In the genomic region with DNA sequence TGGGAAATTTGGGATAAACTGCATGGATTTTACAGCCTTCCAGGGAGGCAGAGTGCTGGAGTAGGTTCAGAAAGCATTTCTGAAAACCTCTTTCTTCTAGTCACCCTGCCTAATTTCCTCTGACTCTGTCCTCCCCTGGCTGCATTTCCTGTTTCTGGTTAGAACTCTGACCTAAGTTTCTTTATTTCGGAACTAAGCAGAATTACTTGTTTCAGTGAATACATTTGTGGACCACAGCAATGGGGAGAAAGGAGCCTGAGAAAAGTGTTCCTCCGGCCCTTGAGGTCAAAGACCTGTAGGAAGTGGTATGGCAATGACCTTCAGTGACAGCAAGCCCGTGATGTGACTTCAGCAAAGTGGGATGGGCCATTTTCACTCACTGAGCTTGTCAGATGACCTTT, we compare ENCODE assay signal across 10 cellular contexts.
A peak's percentile ranks its signal among the peaks of the same experiment; 100 is the strongest.
DNase-seq lines count a peak whose midpoint lies in the region; ATAC-seq, FAIRE-seq and TF ChIP-seq lines count a peak whose summit lies in the region.
"Had no signal": no experiment of that assay in that cellular context is flagged by ENCODE, and none has a peak within 500 bp of the region (broad histone marks: within the 10 kb centered on the region; RNA-seq: fewer than 3 reads in every experiment).

No MANE protein-coding gene starts in this region.

- DNase-seq in DND-41 (peak; percentile 44), MV-4-11 (lab: John Stamatoyannopoulos, UW) (peak; percentile 61), endothelial cell of umbilical vein (ENCODE audit: low read depth, low spot score) (peak; percentile 40), kidney glomerular epithelial cell (lab: John Stamatoyannopoulos, UW) (no peak), OCI-M2 (lab: John Stamatoyannopoulos, UW; ENCODE audit: unreplicated experiment) (no peak), type B pancreatic cell (ENCODE audit: extremely low spot score, unreplicated experiment) (no peak), glomerular visceral epithelial cell (ENCODE audit: extremely low spot score) (no peak)
- DNase-seq: NCI-H524 had no signal

- H3K9me3 Mint-ChIP-seq in type B pancreatic cell = no peaks in the 10 kb centered on the region

- H3K79me2 ChIP-seq in DND-41 (ENCODE audit: insufficient read depth, low read length) = no peaks in the 10 kb centered on the region
- H3K79me2 ChIP-seq in endothelial cell of umbilical vein (ENCODE audit: control insufficient read depth, insufficient read depth, low read length) = no peaks in the 10 kb centered on the region

- H3K27ac ChIP-seq in DND-41 (ENCODE audit: low read length) = peak overlapping the region; percentile 70
- H3K27ac ChIP-seq in endothelial cell of umbilical vein (ENCODE audit: insufficient read depth, low read depth, low read length) = no peak overlapping the region

- peaks cover 9% of the 10 kb centered on the region for H3K4me1 Mint-ChIP-seq in type B pancreatic cell (ENCODE audit: unreplicated experiment)

- peak overlapping the region; percentile 53 for H2AFZ ChIP-seq in DND-41 (ENCODE audit: low read depth, low read length)
- H2AFZ ChIP-seq in endothelial cell of umbilical vein (ENCODE audit: low read depth, low read length) = no peak overlapping the region

- no peak overlapping the region for H3K27ac Mint-ChIP-seq in type B pancreatic cell

- H4K20me1 ChIP-seq in DND-41 (ENCODE audit: insufficient read depth, low read length) = no peaks in the 10 kb centered on the region
- H4K20me1 ChIP-seq in endothelial cell of umbilical vein (replicated peaks; ENCODE audit: control insufficient read depth, extremely low read depth, insufficient read depth, low read length) = no peaks in the 10 kb centered on the region

- no peaks in the 10 kb centered on the region for H3K9me1 ChIP-seq in endothelial cell of umbilical vein (replicated peaks; ENCODE audit: control insufficient read depth, extremely low read depth, insufficient read depth, low read length)

- H3K36me3 Mint-ChIP-seq in type B pancreatic cell = no peaks in the 10 kb centered on the region

- H3K4me2 ChIP-seq in DND-41 (ENCODE audit: insufficient read depth, low read length) (peak overlapping the region; percentile 51), endothelial cell of umbilical vein (ENCODE audit: insufficient read depth, low read length) (peak overlapping the region; percentile 53)

- no peaks in the 10 kb centered on the region for H3K27me3 Mint-ChIP-seq in type B pancreatic cell

- H3K27me3 ChIP-seq in DND-41 (ENCODE audit: insufficient read depth, low read length, poor library complexity) = no peaks in the 10 kb centered on the region
- no peaks in the 10 kb centered on the region for H3K27me3 ChIP-seq in endothelial cell of umbilical vein (ENCODE audit: control insufficient read depth in 2 of 2, insufficient read depth in 2 of 2, low read length in 2 of 2)

- peak; percentile 89 for FAIRE-seq in endothelial cell of umbilical vein (lab: Jason Lieb, UNC)
- FAIRE-seq: bronchial epithelial cell had no signal

- POLR2A ChIA-PET in endothelial cell of umbilical vein (lab: Charles Lee) = no interaction called here

- intact Hi-C loops in endothelial cell of umbilical vein (cut with micrococcal nuclease) = no loop called here

- no peak for TF ChIP-seq POLR2A in endothelial cell of umbilical vein (IDR thresholded peaks at IDR 0.05; ENCODE audit: low read depth, low read length)

- TF ChIP-seq CTCF in DND-41 (IDR thresholded peaks at IDR 0.05; ENCODE audit: borderline replicate concordance, extremely low read depth, low read length, poor library complexity, severe bottlenecking) (no peak), endothelial cell of umbilical vein (IDR thresholded peaks at IDR 0.05; ENCODE audit: extremely low read depth in 1 of 2, insufficient read depth in 1 of 2, low read depth in 1 of 2, low read length in 2 of 2) (no peak), type B pancreatic cell (conservative IDR thresholded peaks at IDR 0.05) (no peak)

- H3K4me3 ChIP-seq in DND-41 (ENCODE audit: low read depth in 1 of 2, low read length in 2 of 2) = peak overlapping the region in 1 of 2 experiments; percentile 28; a peak in 2 of 4 replicates
- peak overlapping the region in 1 of 3 experiments; percentile 13 for H3K4me3 ChIP-seq in endothelial cell of umbilical vein (replicated peaks in 1 of 3; ENCODE audit: insufficient read depth in 1 of 3, low read depth in 1 of 3, low read length in 3 of 3)

- ATAC-seq in DND-41 (ENCODE audit: insufficient read depth, low read depth) = peak; percentile 35
- peak; percentile 53 for ATAC-seq in GM21447 (IDR thresholded peaks at IDR 0.05; ENCODE audit: unreplicated experiment)

- H3K9me3 ChIP-seq in DND-41 (ENCODE audit: insufficient read depth, low read length, severe bottlenecking) (no peaks in the 10 kb centered on the region), endothelial cell of umbilical vein (replicated peaks; ENCODE audit: control insufficient read depth, insufficient read depth, low read length) (no peaks in the 10 kb centered on the region)

- H3K4me3 Mint-ChIP-seq in type B pancreatic cell = no peak overlapping the region

- dilution Hi-C loops in endothelial cell of umbilical vein (cut with MboI; ENCODE audit: extremely low pct_ligation_motif_present, low sequenced_read_pairs) = no loop called here

- H3K36me3 ChIP-seq in DND-41 (ENCODE audit: insufficient read depth, low read length) (no peaks in the 10 kb centered on the region), endothelial cell of umbilical vein (ENCODE audit: control insufficient read depth in 2 of 2, extremely low read depth in 1 of 2, insufficient read depth in 2 of 2, low read length in 2 of 2) (no peaks in the 10 kb centered on the region)

- no TSS peak for BruUV-seq in endothelial cell of umbilical vein (replicated peaks; lab: Mats Ljungman, UMichigan)

- peaks cover 47% of the 10 kb centered on the region for H3K4me1 ChIP-seq in DND-41 (ENCODE audit: insufficient read depth, low read length)
- H3K4me1 ChIP-seq in endothelial cell of umbilical vein (ENCODE audit: control insufficient read depth, extremely low read depth, insufficient read depth, low read length) = peaks cover 14% of the 10 kb centered on the region

- CTCF ChIA-PET in endothelial cell of umbilical vein (lab: Charles Lee) = interaction anchor here (0.6 to 2.7 kb wide), 6 partner anchors 9 to 854 kb away, joined by 3 to 12 read pairs (median 4); no protein-coding TSS in a partner anchor

- H3K9ac ChIP-seq in DND-41 (ENCODE audit: low read depth, low read length) (peak overlapping the region; percentile 36), endothelial cell of umbilical vein (replicated peaks; ENCODE audit: extremely low read depth, insufficient read depth, low read length) (no peak overlapping the region)

TF ChIP-seq in endothelial cell of umbilical vein, 7 proteins besides CTCF, POLR2A, EP300 and RAD21:
- TF ChIP-seq EZH2 (IDR thresholded peaks at IDR 0.05; ENCODE audit: borderline replicate concordance, low read depth, low read length, severe bottlenecking) (no peak), GATA2 (IDR thresholded peaks at IDR 0.05; ENCODE audit: insufficient read depth, insufficient read length, low read depth, low read length) (peak; percentile 12), FOS (IDR thresholded peaks at IDR 0.05; ENCODE audit: borderline replicate concordance, insufficient read depth, low read length) (peak; percentile 19)
TF ChIP-seq in endothelial cell of umbilical vein: peak in this region for 2.

Comparison
In these comparisons a context has a peak if more than half of its experiments do, and no peak if none do; other contexts are left out.
1. DNase-seq: peak in DND-41 (single experiment), MV-4-11 (single experiment) and endothelial cell of umbilical vein (single experiment); none in kidney glomerular epithelial cell (single experiment), OCI-M2 (single experiment), type B pancreatic cell (single experiment) and glomerular visceral epithelial cell (single experiment).